Comparison of ENCODE assay signal across 15 cellular contexts in the genomic region with DNA sequence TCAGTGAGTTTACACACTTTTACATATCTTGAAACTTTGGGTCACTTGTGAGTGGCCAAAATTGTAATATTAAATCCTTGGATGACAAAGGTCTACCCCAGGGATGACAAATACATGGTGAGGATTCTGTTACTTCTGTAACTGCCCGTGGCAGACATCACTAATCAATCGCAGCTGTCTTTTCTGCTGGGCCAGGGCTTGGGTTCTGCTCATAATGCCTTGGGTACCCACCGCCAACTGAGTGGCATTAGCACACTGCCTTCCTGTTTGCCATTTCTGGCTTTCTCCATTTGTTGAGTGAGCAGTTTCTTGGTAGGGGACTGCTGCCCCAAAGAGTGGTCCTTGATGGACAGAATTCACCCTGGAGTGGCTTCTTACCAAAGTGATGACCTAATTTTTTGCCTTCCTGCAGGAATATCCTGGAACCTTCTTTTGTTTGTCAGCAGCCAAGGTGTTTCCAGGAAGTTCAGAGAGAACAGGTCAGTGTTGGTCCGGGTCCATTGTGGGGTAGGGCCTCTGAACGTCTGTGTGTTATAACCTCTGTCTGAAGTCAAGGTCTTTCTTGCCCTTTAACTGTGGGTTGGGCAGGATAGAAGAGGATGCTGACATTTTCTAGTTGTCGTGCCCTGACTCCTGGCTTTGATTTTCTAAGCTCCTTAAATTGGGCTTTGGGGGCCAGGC. TPM values are rescaled to one million over a fixed set of nuclear protein-coding genes. Genes with fewer than 3 reads are reported as not detected.
DNase-seq lines count a peak whose midpoint lies in the region; ATAC-seq and TF ChIP-seq lines count a peak whose summit lies in the region.
"Had no signal": no experiment of that assay in that cellular context is flagged by ENCODE, and none has a peak within 500 bp of the region (broad histone marks: within the 10 kb centered on the region; RNA-seq: fewer than 3 reads in every experiment).

No MANE protein-coding gene starts in this region.

- TF ChIP-seq CTCF in IMR-90 (conservative IDR thresholded peaks at IDR 0.05; ENCODE audit: low read depth, low read length) (no peak), esophagus muscularis mucosa (IDR thresholded peaks at IDR 0.05) (no peak), spleen (IDR thresholded peaks at IDR 0.05 in 8 of 11, conservative IDR thresholded peaks at IDR 0.05 in 3 of 11) (no peak), RWPE1 (conservative IDR thresholded peaks at IDR 0.05; ENCODE audit: low read depth) (no peak)

- H3K27me3 ChIP-seq in IMR-90 (ENCODE audit: control insufficient read depth, insufficient read depth, low read length), result no peaks in the 10 kb centered on the region
- H3K27me3 ChIP-seq in esophagus muscularis mucosa, result no peaks in the 10 kb centered on the region
- no peaks in the 10 kb centered on the region for H3K27me3 ChIP-seq in mesenchymal stem cell (ENCODE audit: control insufficient read depth in 1 of 2, insufficient read depth in 1 of 2, low read length in 2 of 2)
- peaks cover 0 to 2% (median 0%) of the 10 kb centered on the region in 7 donors for H3K27me3 ChIP-seq in spleen (replicated peaks in 1 of 7)
- H3K27me3 ChIP-seq: colonic mucosa had no signal

- H3K9ac ChIP-seq in IMR-90 (ENCODE audit: low read depth, low read length) (no peak overlapping the region), mesenchymal stem cell (ENCODE audit: low read length) (no peak overlapping the region)

- intact Hi-C loops in IMR-90 (cut with micrococcal nuclease) (no loop called here), esophagus muscularis mucosa (cut with DNase I) (no loop called here), spleen (cut with DNase I; ENCODE audit: low total_unique reads) (no loop called here)

- in situ Hi-C loops in IMR-90 (cut with MboI; ENCODE audit: low sequenced_read_pairs), result no loop called here

- CTCF ChIA-PET in IMR-90 (lab: Yijun Ruan, JAX) (no interaction called here), RWPE1 (lab: Yijun Ruan, JAX) (no interaction called here)

- H2AFZ ChIP-seq in IMR-90 (replicated peaks; ENCODE audit: low read length, poor library complexity), result peak overlapping the region; percentile 70
- H2AFZ ChIP-seq in mesenchymal stem cell (ENCODE audit: low read depth, low read length), result no peak overlapping the region

- 0 out of 2 replicates have a peak overlapping the region, but pooled peaks have one; percentile 9 for H4K5ac ChIP-seq in IMR-90 (ENCODE audit: low read depth, low read length)

- H3K79me1 ChIP-seq in IMR-90 (ENCODE audit: low read depth in 1 of 2, low read length in 2 of 2), result peaks cover 14 to 59% of the 10 kb centered on the region in 2 experiments
- peaks cover 22% of the 10 kb centered on the region for H3K79me1 ChIP-seq in mesenchymal stem cell (replicated peaks; ENCODE audit: low read length, poor library complexity, severe bottlenecking)

- H3K4me2 ChIP-seq in IMR-90 (ENCODE audit: low read depth, low read length), result no peak overlapping the region
- no peak overlapping the region for H3K4me2 ChIP-seq in mesenchymal stem cell (ENCODE audit: low read length, poor library complexity, severe bottlenecking)

- H2BK20ac ChIP-seq in IMR-90 (ENCODE audit: low read depth, low read length), result no peak overlapping the region

- H3K9me3 ChIP-seq in IMR-90 (ENCODE audit: control insufficient read depth, insufficient read depth, low read length), result no peaks in the 10 kb centered on the region
- H3K9me3 ChIP-seq in esophagus muscularis mucosa, result no peaks in the 10 kb centered on the region
- no peaks in the 10 kb centered on the region for H3K9me3 ChIP-seq in mesenchymal stem cell (ENCODE audit: control insufficient read depth, low read length)
- H3K9me3 ChIP-seq in spleen, result no peaks in the 10 kb centered on the region
- H3K9me3 ChIP-seq: colonic mucosa had no signal

- no peak for TF ChIP-seq EP300 in esophagus muscularis mucosa (IDR thresholded peaks at IDR 0.05)

- H3K23ac ChIP-seq in IMR-90 (ENCODE audit: low read depth, low read length) (no peak overlapping the region), mesenchymal stem cell (ENCODE audit: low read length in 2 of 2) (no peak overlapping the region)

- ATAC-seq in IMR-90 (ENCODE audit: low read depth) (no peak), HG03139 (IDR thresholded peaks at IDR 0.05; ENCODE audit: unreplicated experiment) (no peak)

- H2BK120ac ChIP-seq in IMR-90 (ENCODE audit: low read depth, low read length), result no peak overlapping the region
- H2BK120ac ChIP-seq in mesenchymal stem cell (ENCODE audit: low read depth, low read length), result no peak overlapping the region

- H3K56ac ChIP-seq in IMR-90 (ENCODE audit: extremely low read depth, insufficient read depth, low read length), result no peak overlapping the region

- H3K36me3 ChIP-seq in IMR-90 (ENCODE audit: control insufficient read depth, insufficient read depth, low read length) (peaks cover 5% of the 10 kb centered on the region), esophagus muscularis mucosa (peaks cover 0 to 18% (median 9%) of the 10 kb centered on the region in 4 donors), mesenchymal stem cell (ENCODE audit: control insufficient read depth in 1 of 2, insufficient read depth in 2 of 2, low read depth in 1 of 2, low read length in 2 of 2) (peaks cover 0 to 7% of the 10 kb centered on the region in 2 experiments), spleen (no peaks in the 10 kb centered on the region)
- H3K36me3 ChIP-seq: colonic mucosa had no signal

- DNase-seq in IMR-90 (no peak), esophagus muscularis mucosa (ENCODE audit: extremely low spot score) (no peak), mesenchymal stem cell (no peak), spleen (no peak), kidney tubule cell (ENCODE audit: low spot score) (no peak), mucosa of gallbladder (ENCODE audit: low spot score) (no peak), RWPE1 (ENCODE audit: low spot score) (no peak)
- DNase-seq: activated CD4-positive, CD25-positive, alpha-beta regulatory T cell treated with anti-CD3 and anti-CD28 coated beads, Interleukin-2, amount 50 U/mL, for 72 hours; AML-193; colonic mucosa; naive B cell; NCI-H2081; NCI-H526 treated with DMSO at 0.1 percent for 48 hours; OCI-M1 had no signal

- H2BK15ac ChIP-seq in IMR-90 (ENCODE audit: low read depth, low read length), result no peak overlapping the region
- H2BK15ac ChIP-seq in mesenchymal stem cell (ENCODE audit: low read depth, poor library complexity, severe bottlenecking), result no peak overlapping the region

- H4K91ac ChIP-seq in IMR-90 (ENCODE audit: insufficient read depth, low read depth, low read length), result no peak overlapping the region
- H4K91ac ChIP-seq in mesenchymal stem cell (ENCODE audit: low read length), result no peak overlapping the region

- H3K14ac ChIP-seq in IMR-90 (replicated peaks; ENCODE audit: low read depth, low read length), result no peak overlapping the region; the same call in 1 of the 2 replicates
- no peak overlapping the region for H3K14ac ChIP-seq in mesenchymal stem cell (ENCODE audit: low read length in 2 of 2)

- no TSS peak for BruUV-seq in IMR-90 (replicated peaks; lab: Mats Ljungman, UMichigan)

- no peak overlapping the region for H3K4me3 ChIP-seq in IMR-90 (ENCODE audit: insufficient read depth, low read depth, low read length)
- no peak overlapping the region for H3K4me3 ChIP-seq in esophagus muscularis mucosa
- H3K4me3 ChIP-seq in mesenchymal stem cell (ENCODE audit: insufficient read depth in 1 of 2, low read depth in 1 of 2, low read length in 2 of 2), result no peak overlapping the region
- H3K4me3 ChIP-seq in spleen, result no peak overlapping the region
- H3K4me3 ChIP-seq: colonic mucosa had no signal

- H2AK5ac ChIP-seq in IMR-90 (ENCODE audit: low read depth, low read length) (no peak overlapping the region; the same call in 1 of the 2 replicates), mesenchymal stem cell (ENCODE audit: low read length, severe bottlenecking) (peak overlapping the region; percentile 58)

- H3K9me1 ChIP-seq in IMR-90 (ENCODE audit: insufficient read depth, low read length), result peaks cover 13% of the 10 kb centered on the region; the same call in 1 of the 2 replicates

- no peak for TF ChIP-seq RAD21 in IMR-90 (IDR thresholded peaks at IDR 0.05; ENCODE audit: low read length)

- peaks cover 2% of the 10 kb centered on the region; the same call in 1 of the 2 replicates for H3K4me1 ChIP-seq in IMR-90 (ENCODE audit: control insufficient read depth, insufficient read depth, low read length)
- H3K4me1 ChIP-seq in esophagus muscularis mucosa, result peaks cover 24 to 62% (median 42%) of the 10 kb centered on the region in 4 donors
- peaks cover 27% of the 10 kb centered on the region for H3K4me1 ChIP-seq in mesenchymal stem cell (ENCODE audit: control insufficient read depth, insufficient read depth, low read depth, low read length)
- H3K4me1 ChIP-seq in spleen, result peaks cover 0 to 65% (median 24%) of the 10 kb centered on the region in 6 donors
- H3K4me1 ChIP-seq: colonic mucosa had no signal

- H4K8ac ChIP-seq in IMR-90 (ENCODE audit: low read depth in 2 of 2, low read length in 2 of 2) (peak overlapping the region in 1 of 2 experiments; percentile 30; a peak in 2 of 4 replicates), mesenchymal stem cell (ENCODE audit: low read length) (peak overlapping the region; percentile 7)

- POLR2A ChIA-PET in IMR-90 (lab: Charles Lee; ENCODE audit: unreplicated experiment) (no interaction called here), RWPE1 (lab: Yijun Ruan, JAX; ENCODE audit: low non-redundant PET) (no interaction called here)

- no peak overlapping the region for H2BK5ac ChIP-seq in IMR-90 (ENCODE audit: low read depth, low read length, poor library complexity, severe bottlenecking)
- H2BK5ac ChIP-seq in mesenchymal stem cell (ENCODE audit: low read depth, low read length, poor library complexity, severe bottlenecking), result no peak overlapping the region

- no peak overlapping the region for H3K4ac ChIP-seq in IMR-90 (ENCODE audit: low read depth, low read length)
- no peak overlapping the region for H3K4ac ChIP-seq in mesenchymal stem cell (ENCODE audit: low read depth in 1 of 2, low read length in 2 of 2)

- no peak overlapping the region for H3K18ac ChIP-seq in IMR-90 (ENCODE audit: low read depth, low read length)
- H3K18ac ChIP-seq in mesenchymal stem cell (ENCODE audit: low read depth in 1 of 2, low read length in 2 of 2), result no peak overlapping the region

- TF ChIP-seq POLR2A in IMR-90 (IDR thresholded peaks at IDR 0.05; ENCODE audit: low read depth, low read length), result no peak
- no peak for TF ChIP-seq POLR2A in esophagus muscularis mucosa (IDR thresholded peaks at IDR 0.05; ENCODE audit: low read depth)
- TF ChIP-seq POLR2A in spleen (IDR thresholded peaks at IDR 0.05), result no peak

- H2BK12ac ChIP-seq in mesenchymal stem cell (ENCODE audit: low read length in 2 of 2), result no peak overlapping the region

- H4K20me1 ChIP-seq in IMR-90 (ENCODE audit: insufficient read depth, low read length), result peaks cover 13% of the 10 kb centered on the region

- no peak overlapping the region for H2AK9ac ChIP-seq in IMR-90 (replicated peaks; ENCODE audit: low read depth, low read length, poor library complexity)

- WGBS in IMR-90 (ENCODE audit: extremely low coverage in 2 of 2, insufficient read length in 1 of 2), 2 experiments, result 87% methylated on average over 3 of the region's 6 CpGs; no CpG with 5 or more reads in 1 of the 2 experiments
- WGBS in esophagus muscularis mucosa, result 69% methylated on average over 5 of the region's 6 CpGs
- 80% methylated on average over 6 of the region's 6 CpGs for WGBS in mesenchymal stem cell
- 57 to 72% (median 66%) methylated on average over 6 of the region's 6 CpGs for WGBS in spleen, 5 donors

- H3K27ac ChIP-seq in IMR-90 (ENCODE audit: insufficient read depth, low read length), result no peak overlapping the region
- H3K27ac ChIP-seq in esophagus muscularis mucosa (replicated peaks in 1 of 4), result peak overlapping the region in 3 of 4 donors; percentile 9 to 21 (median 13)
- no peak overlapping the region for H3K27ac ChIP-seq in mesenchymal stem cell (ENCODE audit: low read length, poor library complexity, severe bottlenecking)
- H3K27ac ChIP-seq in spleen, result peak overlapping the region; percentile 21 to 71 (median 51)
- no peak overlapping the region for H3K27ac ChIP-seq in RWPE1
- H3K27ac ChIP-seq: colonic mucosa had no signal

- dilution Hi-C loops in IMR-90 (cut with HindIII; ENCODE audit: low sequenced_read_pairs, unreplicated experiment), result no loop called here

RNA-seq across cellular contexts. Expression of a gene that starts 6.2 kb away (rescaled TPM):
- total RNA-seq in IMR-90 (2012; rRNA removed) (16.1 and 17.7 TPM in 2 replicates), esophagus muscularis mucosa (10 to 100 TPM; 13.7 to 35.4 (median 26.7) TPM), spleen (10 to 100 TPM; 22.7 to 51.1 (median 37.0) TPM), mucosa of gallbladder (38.7 TPM)
- polyA plus RNA-seq in IMR-90 (2012; rRNA removed) (29.8 and 39.1 TPM in 2 replicates), spleen (10 to 100 TPM in 1 of 3 donors, 1 to 10 TPM in 2; 3.6 to 13.5 (median 4.7) TPM)
- 14.4 and 30.5 TPM in 2 replicates for polyA plus RNA-seq in IMR-90 (2012; cell fraction: cytosol; rRNA removed)
- polyA plus RNA-seq in IMR-90 (2012; cell fraction: nucleus; rRNA removed; ENCODE audit: low replicate concordance), result 29.7 and 33.9 TPM in 2 replicates
- 22.0 TPM for polyA plus RNA-seq in mesenchymal stem cell (2013, experiment 1 of 2)
- 21.7 TPM for polyA plus RNA-seq in mesenchymal stem cell (2013, experiment 2 of 2)

Comparison
In these comparisons a context has a peak if more than half of its experiments do, and no peak if none do; other contexts are left out.
1. H3K27ac ChIP-seq: peak in esophagus muscularis mucosa (3 of 4) and spleen (8 of 8); none in IMR-90 (single experiment), mesenchymal stem cell (single experiment) and RWPE1 (single experiment).